ENCODE assay signal across 25 cellular contexts in genomic region chr5:38535845-38536244, GRCh38. TPM values are rescaled to one million over a fixed set of nuclear protein-coding genes. Genes with fewer than 3 reads are reported as not detected.
"Had no signal": no experiment of that assay in that cellular context is flagged by ENCODE, and none has a peak within 500 bp of the region (broad histone marks: within the 10 kb centered on the region; RNA-seq: fewer than 3 reads in every experiment).

No MANE protein-coding gene starts in this region.

- H3K4me2 ChIP-seq: PC-9 had no signal

- H3K27me3 ChIP-seq: ascending aorta, body of pancreas had no signal

- H3K36me3 Mint-ChIP-seq: activated CD8-positive, alpha-beta memory T cell treated with anti-CD3 and anti-CD28 coated beads, Interleukin-2, amount 10 ng/mL, durations not matched to agents 7 days and 5 days; activated naive CD4-positive, alpha-beta T cell treated with anti-CD3 and anti-CD28 coated beads, Interleukin-2, amount 50 U/mL, for 72 hours had no signal

- H3K9me3 ChIP-seq: ascending aorta, body of pancreas had no signal

- H3K36me3 ChIP-seq: ascending aorta had no signal

- DNase-seq: activated CD4-positive, alpha-beta T cell treated with anti-CD3 and anti-CD28 coated beads for 48 hours; activated CD4-positive, alpha-beta T cell treated with anti-CD3 and anti-CD28 coated beads, Interleukin-2, amount 50 U/mL, for 4 hours; activated CD4-positive, CD25-positive, alpha-beta regulatory T cell treated with anti-CD3 and anti-CD28 coated beads, Interleukin-2, amount 50 U/mL, for 72 hours; activated CD8-positive, alpha-beta memory T cell treated with anti-CD3 and anti-CD28 coated beads, Interleukin-2, amount 10 ng/mL, durations not matched to agents 7 days and 5 days; activated effector memory CD4-positive, alpha-beta T cell treated with Interleukin-2 at 50 U/mL for 16 hours; activated naive CD4-positive, alpha-beta T cell; activated naive CD8-positive, alpha-beta T cell treated with anti-CD3 and anti-CD28 coated beads, Interleukin-2, amount 50 U/mL, for 24 hours; activated T-cell treated with anti-CD3 and anti-CD28 coated beads, Interleukin-2, amount 50 U/mL, for 24 hours; amniotic stem cell; MM.1S; NCI-H1105 treated with DMSO at 0.1 percent for 48 hours; NCI-H1436 treated with DMSO at 0.1 percent for 48 hours; NCI-H187; NCI-H2081 treated with DMSO at 0.1 percent for 48 hours; NCI-H226; NCI-H526 treated with DMSO at 0.1 percent for 48 hours; PC-9; SIG-M5; T-helper 17 cell; T-helper 9 cell had no signal

- H3K4me3 ChIP-seq: ascending aorta, body of pancreas, PC-9 had no signal

- H3K27ac ChIP-seq: ascending aorta, body of pancreas, PC-9 had no signal

- H3K4me3 Mint-ChIP-seq: activated CD8-positive, alpha-beta memory T cell treated with anti-CD3 and anti-CD28 coated beads, Interleukin-2, amount 10 ng/mL, durations not matched to agents 7 days and 5 days; activated naive CD8-positive, alpha-beta T cell treated with anti-CD3 and anti-CD28 coated beads, Interleukin-2, amount 50 U/mL, for 24 hours; activated T-cell treated with anti-CD3 and anti-CD28 coated beads, Interleukin-2, amount 50 U/mL, for 24 hours; activated T-helper 1 cell treated with anti-CD3 and anti-CD28 coated beads, Interleukin-12 subunit alpha, Interleukin-12 subunit beta, Interleukin-2, Interleukin-4 antibody, amounts not matched to agents 30 ng/mL and 10 ng/mL and 1 ng/mL, durations not matched to agents 14 hours and 24 hours and 36 hours; T-helper 17 cell; WTC11 had no signal

- ATAC-seq: activated CD8-positive, alpha-beta memory T cell treated with anti-CD3 and anti-CD28 coated beads, Interleukin-2, amount 10 ng/mL, durations not matched to agents 7 days and 5 days; activated naive CD4-positive, alpha-beta T cell treated with anti-CD3 and anti-CD28 coated beads, Interleukin-2, amount 50 U/mL, for 72 hours; activated naive CD8-positive, alpha-beta T cell treated with anti-CD3 and anti-CD28 coated beads, Interleukin-2, amount 50 U/mL, for 24 hours; body of pancreas; T-helper 17 cell; WTC11 had no signal

- H3K9me3 Mint-ChIP-seq: activated naive CD4-positive, alpha-beta T cell treated with anti-CD3 and anti-CD28 coated beads, Interleukin-2, amount 50 U/mL, for 72 hours; activated T-cell treated with anti-CD3 and anti-CD28 coated beads, Interleukin-2, amount 50 U/mL, for 24 hours; activated T-helper 1 cell treated with anti-CD3 and anti-CD28 coated beads, Interleukin-12 subunit alpha, Interleukin-12 subunit beta, Interleukin-2, Interleukin-4 antibody, amounts not matched to agents 30 ng/mL and 10 ng/mL and 1 ng/mL, durations not matched to agents 14 hours and 24 hours and 36 hours had no signal

- H3K27ac Mint-ChIP-seq: activated CD8-positive, alpha-beta memory T cell treated with anti-CD3 and anti-CD28 coated beads, Interleukin-2, amount 10 ng/mL, durations not matched to agents 7 days and 5 days; activated naive CD4-positive, alpha-beta T cell treated with anti-CD3 and anti-CD28 coated beads, Interleukin-2, amount 50 U/mL, for 72 hours; activated naive CD8-positive, alpha-beta T cell treated with anti-CD3 and anti-CD28 coated beads, Interleukin-2, amount 50 U/mL, for 24 hours; activated T-cell treated with anti-CD3 and anti-CD28 coated beads, Interleukin-2, amount 50 U/mL, for 24 hours; activated T-helper 1 cell treated with anti-CD3 and anti-CD28 coated beads, Interleukin-12 subunit alpha, Interleukin-12 subunit beta, Interleukin-2, Interleukin-4 antibody, amounts not matched to agents 30 ng/mL and 10 ng/mL and 1 ng/mL, durations not matched to agents 14 hours and 24 hours and 36 hours; T-helper 17 cell had no signal

- H3K4me1 Mint-ChIP-seq: activated CD8-positive, alpha-beta memory T cell treated with anti-CD3 and anti-CD28 coated beads, Interleukin-2, amount 10 ng/mL, durations not matched to agents 7 days and 5 days; activated naive CD8-positive, alpha-beta T cell treated with anti-CD3 and anti-CD28 coated beads, Interleukin-2, amount 50 U/mL, for 24 hours; T-helper 17 cell had no signal

- H2AFZ ChIP-seq: PC-9 had no signal

RNA-seq across cellular contexts. Expression of gene LIFR, which starts 20.6 kb away (rescaled TPM):
- total RNA-seq: activated CD8-positive, alpha-beta memory T cell treated with anti-CD3 and anti-CD28 coated beads, Interleukin-2, amount 10 ng/mL, durations not matched to agents 7 days and 5 days had no signal
